In genomic region chr2:75882530-75882929, GRCh38 we compare ENCODE assay signal across 35 cellular contexts.
"Had no signal": no experiment of that assay in that cellular context is flagged by ENCODE, and none has a peak within 500 bp of the region (broad histone marks: within the 10 kb centered on the region; RNA-seq: fewer than 3 reads in every experiment).

No MANE protein-coding gene starts in this region.

- DNase-seq: Karpas-422, Kasumi-1, MG63, MM.1S, MV-4-11, NCI-H1048, NCI-H1092, NCI-H1092 treated with DMSO at 0.1 percent for 48 hours, NCI-H1105, NCI-H1105 treated with DMSO at 0.1 percent for 48 hours, NCI-H1417, NCI-H1417 treated with DMSO at 0.1 percent for 48 hours, NCI-H1436, NCI-H1436 treated with DMSO at 0.1 percent for 48 hours, NCI-H146, NCI-H1694, NCI-H1694 treated with DMSO at 0.1 percent for 48 hours, NCI-H187, NCI-H187 treated with DMSO at 0.1 percent for 48 hours, NCI-H1930, NCI-H2029, NCI-H2029 treated with DMSO at 0.1 percent for 48 hours, NCI-H2081, NCI-H2081 treated with DMSO at 0.1 percent for 48 hours, NCI-H2107, NCI-H2171, NCI-H2171 treated with DMSO at 0.1 percent for 48 hours, NCI-H226, NCI-H345, NCI-H446, NCI-H446 treated with DMSO at 0.1 percent for 48 hours, NCI-H510A, NCI-H510A treated with DMSO at 0.1 percent for 48 hours, NCI-H524, NCI-H524 treated with DMSO at 0.1 percent for 48 hours had no signal

- H3K9me3 ChIP-seq: MG63 had no signal

- H3K36me3 ChIP-seq: MG63 had no signal

- H3K27me3 ChIP-seq: MG63 had no signal

- H3K4me3 ChIP-seq: MG63 had no signal
